ENCODE assay signal across 9 cellular contexts in the genomic region with DNA sequence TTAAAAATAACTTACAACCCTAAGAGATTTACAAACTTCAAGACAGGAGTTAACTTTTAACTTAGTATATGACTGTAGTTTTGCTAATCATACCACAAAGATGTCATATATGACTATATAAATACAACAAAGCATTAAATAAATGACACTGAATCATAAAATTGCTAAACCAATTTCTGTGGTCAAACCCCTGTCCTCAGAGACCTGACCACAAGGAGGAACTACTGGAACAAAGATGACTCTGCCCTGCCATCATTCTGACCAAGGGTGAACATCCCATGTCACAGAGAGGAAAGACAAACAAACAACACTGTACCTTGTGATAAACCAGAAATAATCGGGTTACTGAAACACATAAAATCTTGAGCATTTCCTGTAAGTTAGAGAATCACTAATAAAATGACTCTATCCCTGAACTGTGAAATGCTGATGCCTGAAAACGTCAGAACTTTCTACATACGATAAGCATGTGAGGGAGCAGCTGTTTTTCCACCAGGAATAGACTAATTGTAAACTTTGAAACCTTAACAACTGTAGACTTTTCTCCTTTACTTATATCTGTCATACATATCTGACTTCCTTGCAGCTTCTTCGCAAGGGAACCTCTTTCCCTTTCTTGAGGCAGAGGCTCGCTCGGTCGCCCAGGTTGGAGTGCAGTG. TPM values are rescaled to one million over a fixed set of nuclear protein-coding genes. Genes with fewer than 3 reads are reported as not detected.
DNase-seq lines count a peak whose midpoint lies in the region; ATAC-seq and TF ChIP-seq lines count a peak whose summit lies in the region.
"Had no signal": no experiment of that assay in that cellular context is flagged by ENCODE, and none has a peak within 500 bp of the region (broad histone marks: within the 10 kb centered on the region; RNA-seq: fewer than 3 reads in every experiment).

No MANE protein-coding gene starts in this region.

- H3K27me3 Mint-ChIP-seq in CD8-positive, alpha-beta memory T cell = no peaks in the 10 kb centered on the region
- H3K27me3 Mint-ChIP-seq: IgD-negative memory B cell had no signal

- H3K9me3 Mint-ChIP-seq in CD8-positive, alpha-beta memory T cell = no peaks in the 10 kb centered on the region
- H3K9me3 Mint-ChIP-seq: IgD-negative memory B cell had no signal

- no peak overlapping the region for H3K4me3 ChIP-seq in astrocyte of the cerebellum (ENCODE audit: low read depth, low read length)
- no peak overlapping the region for H3K4me3 ChIP-seq in CD8-positive, alpha-beta memory T cell (ENCODE audit: low read length)

- peaks cover 0 to 4% (median 0%) of the 10 kb centered on the region in 3 donors for H3K4me1 Mint-ChIP-seq in CD8-positive, alpha-beta memory T cell

- no peaks in the 10 kb centered on the region for H3K27me3 ChIP-seq in CD8-positive, alpha-beta memory T cell (ENCODE audit: insufficient read depth, low read length, poor library complexity, severe bottlenecking)

- in situ Hi-C loops in astrocyte of the cerebellum (cut with HindIII; ENCODE audit: low sequenced_read_pairs) = no loop called here

- TF ChIP-seq CTCF in astrocyte of the cerebellum (IDR thresholded peaks at IDR 0.05; ENCODE audit: low read depth, low read length, missing control alignments) = no peak

- H3K36me3 ChIP-seq in CD8-positive, alpha-beta memory T cell (ENCODE audit: insufficient read depth, low read length) = peaks cover 21% of the 10 kb centered on the region

- H3K9me3 ChIP-seq in CD8-positive, alpha-beta memory T cell (ENCODE audit: low read length) = no peaks in the 10 kb centered on the region

- CTCF ChIA-PET in CD8-positive, alpha-beta memory T cell (lab: Charles Lee) = no interaction called here

- no peak overlapping the region for H3K27ac ChIP-seq in CD8-positive, alpha-beta memory T cell (ENCODE audit: low read depth, low read length)

- H3K36me3 Mint-ChIP-seq in CD8-positive, alpha-beta memory T cell = peaks cover 8 to 76% (median 28%) of the 10 kb centered on the region in 3 donors

- no peak overlapping the region for H3K4me3 Mint-ChIP-seq in CD8-positive, alpha-beta memory T cell

- H3K4me1 ChIP-seq in CD8-positive, alpha-beta memory T cell (ENCODE audit: insufficient read depth, low read length) = no peaks in the 10 kb centered on the region

- peak overlapping the region in 3 of 8 donors; percentile 42 to 82 (median 63) for H3K27ac Mint-ChIP-seq in CD8-positive, alpha-beta memory T cell
- H3K27ac Mint-ChIP-seq: IgD-negative memory B cell had no signal

- ATAC-seq in GM19463 (IDR thresholded peaks at IDR 0.05; ENCODE audit: unreplicated experiment) (peak; percentile 91), HG03520 (IDR thresholded peaks at IDR 0.05; ENCODE audit: unreplicated experiment) (peak; percentile 80)

- POLR2A ChIA-PET in CD8-positive, alpha-beta memory T cell (lab: Charles Lee) = no interaction called here

- DNase-seq in COLO829 (ENCODE audit: low spot score) = peak; percentile 3
- peak; percentile 72 for DNase-seq in astrocyte of the cerebellum (ENCODE audit: low read depth)
- DNase-seq in stromal cell of bone marrow (ENCODE audit: low read depth) = peak; percentile 95
- DNase-seq in superior temporal gyrus (ENCODE audit: extremely low spot score) = no peak
- no peak for DNase-seq in NCI-H748 treated with DMSO at 0.1 percent for 48 hours (lab: John Stamatoyannopoulos, UW)
- DNase-seq in CD8-positive, alpha-beta memory T cell = no peak

RNA-seq across cellular contexts. Expression of gene WDR59, which starts 47.9 kb away (rescaled TPM):
- 10 to 100 TPM; 55.9 to 56.5 TPM for total RNA-seq in CD8-positive, alpha-beta memory T cell
- 13.0 TPM for polyA plus RNA-seq in CD8-positive, alpha-beta memory T cell

Comparison
In these comparisons a context has a peak if more than half of its experiments do, and no peak if none do; other contexts are left out.
1. DNase-seq: peak in COLO829 (single experiment), astrocyte of the cerebellum (single experiment) and stromal cell of bone marrow (single experiment); none in superior temporal gyrus (single experiment), NCI-H748 treated with DMSO at 0.1 percent for 48 hours (single experiment) and CD8-positive, alpha-beta memory T cell (0 of 5).